In the genomic region with DNA sequence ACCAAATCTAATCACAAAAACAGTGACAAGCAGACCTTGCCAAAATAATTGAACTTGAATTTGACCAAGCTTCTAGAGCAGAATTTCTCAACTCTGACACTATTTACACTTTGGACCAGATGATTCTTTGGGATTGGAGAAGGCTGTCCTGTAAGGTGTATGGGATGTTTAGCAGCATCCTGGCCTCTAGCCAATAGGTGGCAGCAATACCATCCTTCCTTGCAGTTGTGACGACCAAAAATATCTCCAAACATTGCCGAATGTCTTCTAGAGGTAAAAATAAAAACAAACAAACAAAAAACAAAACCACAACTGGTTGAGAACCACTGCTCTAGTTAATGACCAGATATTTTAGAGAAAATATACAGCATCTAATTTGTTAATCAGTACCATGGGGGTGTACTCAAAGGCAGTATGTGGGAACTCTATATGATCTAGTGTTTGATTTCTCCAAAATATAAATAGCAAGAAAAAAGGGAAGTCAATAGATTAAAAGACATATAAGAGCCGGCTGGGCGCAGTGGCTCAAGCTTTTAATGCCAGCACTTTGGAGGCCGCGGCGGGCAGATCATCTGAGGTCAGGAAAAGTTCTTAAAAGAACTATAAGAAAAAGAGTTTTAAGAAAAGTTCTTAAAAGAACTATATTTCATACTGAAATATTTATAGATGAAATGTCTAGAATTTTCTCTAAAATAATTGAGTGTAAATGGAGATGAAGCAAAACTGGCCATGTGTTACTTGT, we compare ENCODE assay signal across 12 cellular contexts.
DNase-seq lines count a peak whose midpoint lies in the region; ATAC-seq and TF ChIP-seq lines count a peak whose summit lies in the region.
"Had no signal": no experiment of that assay in that cellular context is flagged by ENCODE, and none has a peak within 500 bp of the region (broad histone marks: within the 10 kb centered on the region; RNA-seq: fewer than 3 reads in every experiment).

No MANE protein-coding gene starts in this region.

- H3K4me3 ChIP-seq in WERI-Rb-1 (ENCODE audit: low read depth, low read length), result no peak overlapping the region
- H3K4me3 ChIP-seq in osteoblast (ENCODE audit: insufficient read depth, low read length), result no peak overlapping the region
- H3K4me3 ChIP-seq in left lung, result no peak overlapping the region
- no peak overlapping the region for H3K4me3 ChIP-seq in CD8-positive, alpha-beta memory T cell (ENCODE audit: low read length)

- POLR2A ChIA-PET in CD8-positive, alpha-beta memory T cell (lab: Charles Lee), result no interaction called here

- peaks cover 0 to 16% (median 6%) of the 10 kb centered on the region in 5 donors for H3K9me3 Mint-ChIP-seq in CD8-positive, alpha-beta memory T cell
- peaks cover 29% of the 10 kb centered on the region for H3K9me3 Mint-ChIP-seq in Calu3 (ENCODE audit: low read depth, unreplicated experiment)

- peaks cover 15 to 18% (median 18%) of the 10 kb centered on the region in 3 donors for H3K4me1 Mint-ChIP-seq in CD8-positive, alpha-beta memory T cell
- H3K4me1 Mint-ChIP-seq in Calu3 (ENCODE audit: low read depth, unreplicated experiment), result peaks cover 12% of the 10 kb centered on the region

- no peaks in the 10 kb centered on the region for H4K20me1 ChIP-seq in osteoblast (ENCODE audit: insufficient read depth, low read length)

- TF ChIP-seq CTCF in GM20000 (IDR thresholded peaks at IDR 0.05; ENCODE audit: extremely low read depth, missing control alignments), result peak; percentile 24
- TF ChIP-seq CTCF in WERI-Rb-1 (IDR thresholded peaks at IDR 0.05; ENCODE audit: low read depth, low read length), result peak; percentile 82
- TF ChIP-seq CTCF in osteoblast (IDR thresholded peaks at IDR 0.05; ENCODE audit: extremely low read depth, low read depth, low read length), result no peak
- TF ChIP-seq CTCF in left lung (IDR thresholded peaks at IDR 0.05), result no peak
- TF ChIP-seq CTCF in Calu3 (IDR thresholded peaks at IDR 0.05; ENCODE audit: unreplicated experiment), result no peak

- no peaks in the 10 kb centered on the region for H3K27me3 ChIP-seq in WERI-Rb-1 (ENCODE audit: insufficient read depth, low read depth, severe bottlenecking)
- no peaks in the 10 kb centered on the region for H3K27me3 ChIP-seq in osteoblast (ENCODE audit: insufficient read depth, low read length)
- no peaks in the 10 kb centered on the region for H3K27me3 ChIP-seq in left lung
- no peaks in the 10 kb centered on the region for H3K27me3 ChIP-seq in CD8-positive, alpha-beta memory T cell (ENCODE audit: insufficient read depth, low read length, poor library complexity, severe bottlenecking)

- H3K4me3 Mint-ChIP-seq in CD8-positive, alpha-beta memory T cell, result peak overlapping the region in 2 of 7 donors; percentile 19 to 70
- H3K4me3 Mint-ChIP-seq in Calu3 (ENCODE audit: low read depth, unreplicated experiment), result no peak overlapping the region
- H3K4me3 Mint-ChIP-seq: stimulated activated naive CD8-positive, alpha-beta T cell treated with anti-CD3 and anti-CD28 coated beads, Interleukin-15, amount 100 ng/mL, for 72 hours had no signal

- no TSS peak for BruUV-seq in Calu3 (replicated peaks; lab: Mats Ljungman, UMichigan)

- CTCF ChIA-PET in CD8-positive, alpha-beta memory T cell (lab: Charles Lee), result interaction anchor here (0.9 kb wide), 1 partner anchor 61 kb away, joined by 3 read pairs; a partner anchor contains a TSS
- CTCF ChIA-PET in Calu3 (lab: Charles Lee), result no interaction called here

- no peak for ATAC-seq in left lung
- ATAC-seq: stimulated activated naive CD8-positive, alpha-beta T cell treated with anti-CD3 and anti-CD28 coated beads, Interleukin-15, amount 100 ng/mL, for 72 hours had no signal

- H3K9me3 ChIP-seq in WERI-Rb-1 (ENCODE audit: severe bottlenecking) (peaks cover 13% of the 10 kb centered on the region), osteoblast (ENCODE audit: low read depth, low read length) (no peaks in the 10 kb centered on the region), left lung (peaks cover 0 to 32% of the 10 kb centered on the region in 2 donors)
- no peaks in the 10 kb centered on the region for H3K9me3 ChIP-seq in CD8-positive, alpha-beta memory T cell (ENCODE audit: low read length)

- no peaks in the 10 kb centered on the region for H3K79me2 ChIP-seq in osteoblast (ENCODE audit: insufficient read depth, low read length)

- peaks cover 0 to 4% (median 3%) of the 10 kb centered on the region in 3 donors for H3K36me3 Mint-ChIP-seq in CD8-positive, alpha-beta memory T cell
- H3K36me3 Mint-ChIP-seq in Calu3 (ENCODE audit: insufficient read depth, unreplicated experiment), result peaks cover 14% of the 10 kb centered on the region

- peaks cover 3% of the 10 kb centered on the region for H3K4me1 ChIP-seq in osteoblast (ENCODE audit: insufficient read depth, low read length)
- H3K4me1 ChIP-seq in left lung, result no peaks in the 10 kb centered on the region
- H3K4me1 ChIP-seq in CD8-positive, alpha-beta memory T cell (ENCODE audit: insufficient read depth, low read length), result no peaks in the 10 kb centered on the region

- H3K27me3 Mint-ChIP-seq in CD8-positive, alpha-beta memory T cell, result peaks cover 3 to 4% of the 10 kb centered on the region in 2 donors
- H3K27me3 Mint-ChIP-seq in Calu3 (ENCODE audit: unreplicated experiment), result no peaks in the 10 kb centered on the region
- H3K27me3 Mint-ChIP-seq: stimulated activated naive CD8-positive, alpha-beta T cell treated with anti-CD3 and anti-CD28 coated beads, Interleukin-15, amount 100 ng/mL, for 72 hours had no signal

- H3K36me3 ChIP-seq in WERI-Rb-1 (no peaks in the 10 kb centered on the region), osteoblast (ENCODE audit: insufficient read depth, low read length) (no peaks in the 10 kb centered on the region), left lung (no peaks in the 10 kb centered on the region)
- H3K36me3 ChIP-seq in CD8-positive, alpha-beta memory T cell (ENCODE audit: insufficient read depth, low read length), result no peaks in the 10 kb centered on the region

- H2AFZ ChIP-seq in osteoblast (ENCODE audit: low read length), result no peak overlapping the region

- H3K27ac ChIP-seq in WERI-Rb-1, result no peak overlapping the region
- no peak overlapping the region for H3K27ac ChIP-seq in osteoblast (ENCODE audit: low read depth, low read length)
- H3K27ac ChIP-seq in left lung, result no peak overlapping the region
- H3K27ac ChIP-seq in CD8-positive, alpha-beta memory T cell (ENCODE audit: low read depth, low read length), result no peak overlapping the region

- intact Hi-C loops in left lung (cut with DNase I) (no loop called here), Calu3 (cut with micrococcal nuclease; ENCODE audit: unreplicated experiment) (no loop called here)

- no peak overlapping the region for H3K4me2 ChIP-seq in osteoblast (ENCODE audit: insufficient read depth, low read length)

- peak; percentile 11 for DNase-seq in activated naive CD4-positive, alpha-beta T cell treated with Interleukin-2 at 50 U/mL for 16 hours
- DNase-seq in activated naive CD4-positive, alpha-beta T cell (lab: John Stamatoyannopoulos, UW), result no peak
- DNase-seq in GM20000 (ENCODE audit: low spot score) (no peak), WERI-Rb-1 (peak; percentile 56), osteoblast (ENCODE audit: insufficient read length, low spot score, missing footprints) (peak; percentile 3), left lung (no peak), Calu3 (no peak)
- no peak for DNase-seq in CD8-positive, alpha-beta memory T cell
- DNase-seq: cortex of kidney; DMS79 treated with DMSO at 0.1 percent for 48 hours; NCI-H510A; stimulated activated naive CD8-positive, alpha-beta T cell treated with anti-CD3 and anti-CD28 coated beads, Interleukin-15, amount 100 ng/mL, for 72 hours had no signal

- H3K27ac Mint-ChIP-seq in CD8-positive, alpha-beta memory T cell, result no peak overlapping the region
- H3K27ac Mint-ChIP-seq in Calu3 (ENCODE audit: unreplicated experiment), result no peak overlapping the region
- H3K27ac Mint-ChIP-seq: stimulated activated naive CD8-positive, alpha-beta T cell treated with anti-CD3 and anti-CD28 coated beads, Interleukin-15, amount 100 ng/mL, for 72 hours had no signal

Comparison
In these comparisons a context has a peak if more than half of its experiments do, and no peak if none do; other contexts are left out.
1. DNase-seq: peak in activated naive CD4-positive, alpha-beta T cell treated with Interleukin-2 at 50 U/mL for 16 hours (single experiment), WERI-Rb-1 (single experiment) and osteoblast (single experiment); none in activated naive CD4-positive, alpha-beta T cell (0 of 4), GM20000 (single experiment), left lung (0 of 2), CD8-positive, alpha-beta memory T cell (0 of 5) and Calu3 (single experiment).
2. CTCF ChIP-seq: peak in GM20000 (single experiment) and WERI-Rb-1 (single experiment); none in osteoblast (single experiment), left lung (0 of 2) and Calu3 (single experiment).